16 cellular contexts compared by ENCODE assay signal in genomic region chr2:232018191-232018590, GRCh38. TPM values are rescaled to one million over a fixed set of nuclear protein-coding genes. Genes with fewer than 3 reads are reported as not detected.
DNase-seq lines count a peak whose midpoint lies in the region; ATAC-seq and TF ChIP-seq lines count a peak whose summit lies in the region.
"Had no signal": no experiment of that assay in that cellular context is flagged by ENCODE, and none has a peak within 500 bp of the region (broad histone marks: within the 10 kb centered on the region; RNA-seq: fewer than 3 reads in every experiment).

No MANE protein-coding gene starts in this region.

- ATAC-seq in HCT116 (no peak), HG03442 (IDR thresholded peaks at IDR 0.05; ENCODE audit: unreplicated experiment) (no peak)
- no peak for ATAC-seq in central memory CD8-positive, alpha-beta T cell (replicated peaks; ENCODE audit: extremely low read depth, poor library complexity, severe bottlenecking)
- no peak for ATAC-seq in stimulated activated memory B cell treated with anti-CD40 and anti-IgM and Interleukin-4, amounts not matched to agents 10 μg/mL and 1 μg/mL and 100 μg/mL, for 72 hours
- ATAC-seq: A549, GM23338 had no signal

- TF ChIP-seq CTCF in AG10803 (conservative IDR thresholded peaks at IDR 0.05; ENCODE audit: low read length), result no peak
- no peak for TF ChIP-seq CTCF in HCT116 (IDR thresholded peaks at IDR 0.05 in 2 of 3, conservative IDR thresholded peaks at IDR 0.05 in 1 of 3; ENCODE audit: borderline replicate concordance in 1 of 3, insufficient read depth in 1 of 3, low read depth in 2 of 3, low read length in 2 of 3)
- TF ChIP-seq CTCF in glutamatergic neuron (IDR thresholded peaks at IDR 0.05; ENCODE audit: partially characterized antibody, unreplicated experiment), result no peak
- no peak for TF ChIP-seq CTCF in lower leg skin (IDR thresholded peaks at IDR 0.05)

- no peak overlapping the region for H3K9ac ChIP-seq in HCT116 (ENCODE audit: low read length)
- H3K9ac ChIP-seq: BLaER1 treated with 17β-estradiol and CSF1 and Interleukin-3, amounts not matched to agents 10 nM and 100 nM had no signal

- no peak overlapping the region for H3K27ac ChIP-seq in HCT116 (ENCODE audit: low read depth, low read length)
- H3K27ac ChIP-seq: A549; BLaER1 treated with 17β-estradiol and CSF1 and Interleukin-3, amounts not matched to agents 10 nM and 100 nM had no signal

- RAD21 ChIA-PET in HCT116 (lab: Charles Lee; ENCODE audit: low non-redundant PET in 1 of 2, low total read pairs in 2 of 2, uncharacterized antibody in 2 of 2, unreplicated experiment in 2 of 2), result no interaction called here

- intact Hi-C loops in HCT116 (cut with micrococcal nuclease) (no loop called here), lower leg skin (cut with DNase I; ENCODE audit: low total_unique reads) (no loop called here)

- DNase-seq in AG10803 (ENCODE audit: low read depth) (peak; percentile 5), HCT116 (ENCODE audit: low read depth, low spot score) (no peak), glutamatergic neuron (no peak), mesenteric fat pad (ENCODE audit: low spot score) (no peak), lower leg skin (ENCODE audit: low spot score in 2 of 2) (no peak)
- DNase-seq in central memory CD8-positive, alpha-beta T cell (ENCODE audit: low spot score in 2 of 2), result no peak
- DNase-seq: AML-193; CD4-positive, CD25-positive, alpha-beta regulatory T cell; DND-41; GDM1; H7 had no signal

- peaks cover 10% of the 10 kb centered on the region for H3K4me1 Mint-ChIP-seq in central memory CD8-positive, alpha-beta T cell
- H3K4me1 Mint-ChIP-seq in glutamatergic neuron (ENCODE audit: low read depth, unreplicated experiment), result peaks cover 22% of the 10 kb centered on the region
- H3K4me1 Mint-ChIP-seq in stimulated activated memory B cell treated with anti-CD40 and anti-IgM and Interleukin-4, amounts not matched to agents 10 μg/mL and 1 μg/mL and 100 μg/mL, for 72 hours, result no peaks in the 10 kb centered on the region

- no peaks in the 10 kb centered on the region for H3K27me3 ChIP-seq in HCT116 (ENCODE audit: insufficient read depth, low read length)
- H3K27me3 ChIP-seq: BLaER1 treated with 17β-estradiol and CSF1 and Interleukin-3, amounts not matched to agents 10 nM and 100 nM had no signal

- H3K4me3 Mint-ChIP-seq in central memory CD8-positive, alpha-beta T cell, result no peak overlapping the region
- H3K4me3 Mint-ChIP-seq in glutamatergic neuron (ENCODE audit: unreplicated experiment), result peak overlapping the region; percentile 65
- no peak overlapping the region for H3K4me3 Mint-ChIP-seq in stimulated activated memory B cell treated with anti-CD40 and anti-IgM and Interleukin-4, amounts not matched to agents 10 μg/mL and 1 μg/mL and 100 μg/mL, for 72 hours
- H3K4me3 Mint-ChIP-seq: CD4-positive, CD25-positive, alpha-beta regulatory T cell; GM23338 had no signal

- BruUV-seq in HCT116 (replicated peaks; lab: Mats Ljungman, UMichigan), result TSS peak; percentile 4

- H2AFZ ChIP-seq in HCT116 (ENCODE audit: low read depth, low read length, poor library complexity, severe bottlenecking), result no peak overlapping the region
- H2AFZ ChIP-seq: GM23338 had no signal

- H3K9me3 ChIP-seq in HCT116 (ENCODE audit: control insufficient read depth in 1 of 2, insufficient read depth in 1 of 2, low read depth in 1 of 2, low read length in 2 of 2), result no peaks in the 10 kb centered on the region
- H3K9me3 ChIP-seq: A549; BLaER1 treated with 17β-estradiol and CSF1 and Interleukin-3, amounts not matched to agents 10 nM and 100 nM had no signal

- POLR2A ChIA-PET in HCT116 (lab: Charles Lee), result no interaction called here

- TF ChIP-seq POLR2A in HCT116 (IDR thresholded peaks at IDR 0.05; ENCODE audit: borderline replicate concordance, extremely low read depth, insufficient read depth, insufficient read length) (no peak), lower leg skin (IDR thresholded peaks at IDR 0.05) (no peak)

- no peaks in the 10 kb centered on the region for H3K9me3 Mint-ChIP-seq in central memory CD8-positive, alpha-beta T cell
- peaks cover 2% of the 10 kb centered on the region for H3K9me3 Mint-ChIP-seq in glutamatergic neuron (ENCODE audit: unreplicated experiment)
- no peaks in the 10 kb centered on the region for H3K9me3 Mint-ChIP-seq in stimulated activated memory B cell treated with anti-CD40 and anti-IgM and Interleukin-4, amounts not matched to agents 10 μg/mL and 1 μg/mL and 100 μg/mL, for 72 hours
- H3K9me3 Mint-ChIP-seq: CD4-positive, CD25-positive, alpha-beta regulatory T cell; GM23338 had no signal

- H3K36me3 Mint-ChIP-seq in central memory CD8-positive, alpha-beta T cell (ENCODE audit: insufficient read depth), result peaks cover 9% of the 10 kb centered on the region
- H3K36me3 Mint-ChIP-seq in glutamatergic neuron (ENCODE audit: unreplicated experiment), result no peaks in the 10 kb centered on the region
- peaks cover 39% of the 10 kb centered on the region for H3K36me3 Mint-ChIP-seq in stimulated activated memory B cell treated with anti-CD40 and anti-IgM and Interleukin-4, amounts not matched to agents 10 μg/mL and 1 μg/mL and 100 μg/mL, for 72 hours

- peak overlapping the region; percentile 10 for H3K27ac Mint-ChIP-seq in central memory CD8-positive, alpha-beta T cell (ENCODE audit: low read depth)
- peak overlapping the region; percentile 82 for H3K27ac Mint-ChIP-seq in glutamatergic neuron (ENCODE audit: unreplicated experiment)
- H3K27ac Mint-ChIP-seq in stimulated activated memory B cell treated with anti-CD40 and anti-IgM and Interleukin-4, amounts not matched to agents 10 μg/mL and 1 μg/mL and 100 μg/mL, for 72 hours, result no peak overlapping the region
- H3K27ac Mint-ChIP-seq: GM23338 had no signal

- no peak overlapping the region for H3K4me2 ChIP-seq in HCT116 (ENCODE audit: low read length)
- H3K4me2 ChIP-seq: A549; BLaER1 treated with 17β-estradiol and CSF1 and Interleukin-3, amounts not matched to agents 10 nM and 100 nM; GM23338 had no signal

- no peaks in the 10 kb centered on the region for H3K27me3 Mint-ChIP-seq in central memory CD8-positive, alpha-beta T cell
- H3K27me3 Mint-ChIP-seq in glutamatergic neuron (ENCODE audit: unreplicated experiment), result no peaks in the 10 kb centered on the region
- no peaks in the 10 kb centered on the region for H3K27me3 Mint-ChIP-seq in stimulated activated memory B cell treated with anti-CD40 and anti-IgM and Interleukin-4, amounts not matched to agents 10 μg/mL and 1 μg/mL and 100 μg/mL, for 72 hours
- H3K27me3 Mint-ChIP-seq: CD4-positive, CD25-positive, alpha-beta regulatory T cell had no signal

- no peak for TF ChIP-seq RAD21 in HCT116 (IDR thresholded peaks at IDR 0.05; ENCODE audit: low read depth)

- CTCF ChIA-PET in HCT116 (lab: Charles Lee), result no interaction called here

- H3K4me3 ChIP-seq in AG10803 (ENCODE audit: low read length), result no peak overlapping the region
- no peak overlapping the region for H3K4me3 ChIP-seq in HCT116 (replicated peaks in 1 of 2; ENCODE audit: low read depth in 1 of 2, low read length in 2 of 2)
- no peak overlapping the region for H3K4me3 ChIP-seq in lower leg skin (ENCODE audit: low read depth, poor library complexity, severe bottlenecking)
- H3K4me3 ChIP-seq: A549; BLaER1 treated with 17β-estradiol and CSF1 and Interleukin-3, amounts not matched to agents 10 nM and 100 nM; GM23338 had no signal

- no peaks in the 10 kb centered on the region for H4K20me1 ChIP-seq in HCT116 (ENCODE audit: insufficient read depth)

- H3K79me2 ChIP-seq in HCT116 (ENCODE audit: insufficient read depth, low read length), result peaks cover 4% of the 10 kb centered on the region; the same call in 1 of the 2 replicates

- H3K36me3 ChIP-seq in HCT116 (ENCODE audit: control insufficient read depth in 1 of 2, insufficient read depth in 2 of 2, low read length in 2 of 2), result 0 out of 4 replicates have a peak, but pooled peaks cover 0 to 6% of the 10 kb centered on the region in 2 experiments

- WGBS in lower leg skin, 2 donors, result 81 to 84% methylated on average over 3 of the region's 3 CpGs

- peaks cover 2 to 10% of the 10 kb centered on the region in 2 experiments; a peak in 2 of 4 replicates for H3K4me1 ChIP-seq in HCT116 (ENCODE audit: control insufficient read depth in 1 of 2, insufficient read depth in 2 of 2, low read length in 2 of 2)
- H3K4me1 ChIP-seq: A549 had no signal

- H3K9me2 ChIP-seq in HCT116 (ENCODE audit: insufficient read depth), result no peaks in the 10 kb centered on the region

TF ChIP-seq in HCT116, 20 proteins besides CTCF, POLR2A, EP300 and RAD21:
- no peak for TF ChIP-seq ZFX (IDR thresholded peaks at IDR 0.05)
- TF ChIP-seq SP1 (IDR thresholded peaks at IDR 0.05; ENCODE audit: low read depth), result no peak
TF ChIP-seq in HCT116: peak in this region for 0.

RNA-seq across cellular contexts. Expression of gene DIS3L2, which starts 56.7 kb away (rescaled TPM):
- total RNA-seq in HCT116 (2021; ENCODE audit: unreplicated experiment) (42.5 TPM), glutamatergic neuron (ENCODE audit: unreplicated experiment) (42.1 TPM), mesenteric fat pad (33.5 TPM), lower leg skin (10 to 100 TPM; 26.4 to 39.0 (median 34.4) TPM)
- polyA plus RNA-seq in HCT116 (2012), result 16.5 and 16.7 TPM in 2 replicates
